Comparison of ENCODE assay signal across 8 cellular contexts in the genomic region with DNA sequence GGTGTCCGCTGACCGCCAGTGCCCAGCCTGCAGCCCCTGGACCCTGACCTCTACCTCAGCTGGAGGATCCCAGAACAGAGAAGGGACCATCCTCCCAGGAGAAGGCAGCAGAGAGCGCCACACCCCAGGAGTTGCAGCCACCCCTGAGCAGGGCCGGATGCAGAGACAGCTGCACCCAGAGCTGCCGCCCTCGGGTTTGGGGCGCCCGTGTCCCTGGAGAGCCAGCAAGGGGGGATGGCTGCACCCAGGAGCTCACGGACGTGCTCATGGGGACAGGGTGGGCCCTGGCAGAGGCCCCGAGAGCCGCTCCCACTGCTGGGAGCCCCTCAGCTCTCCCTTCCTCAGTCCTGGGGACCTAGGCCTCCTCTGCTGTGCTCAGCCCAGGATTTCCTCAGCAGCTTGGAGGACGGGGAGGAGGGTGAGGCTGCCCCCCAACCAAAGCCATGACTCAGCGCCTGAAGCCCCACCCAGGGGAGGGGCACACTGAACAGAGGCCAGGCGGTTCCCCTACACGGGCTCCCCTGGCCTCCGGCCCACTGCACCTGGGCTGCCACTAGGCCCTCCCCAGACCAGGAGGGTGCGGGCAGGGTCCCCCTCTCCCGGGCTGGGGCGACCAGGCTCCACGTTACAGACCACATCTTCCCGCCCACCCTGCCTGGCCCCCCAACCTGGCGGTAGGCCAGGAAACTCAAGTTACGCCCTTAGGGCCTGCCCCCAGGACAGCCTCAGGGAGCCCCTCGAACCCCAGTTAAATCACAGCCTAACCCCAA. TPM values are rescaled to one million over a fixed set of nuclear protein-coding genes. Genes with fewer than 3 reads are reported as not detected.
DNase-seq lines count a peak whose midpoint lies in the region; ATAC-seq, FAIRE-seq and TF ChIP-seq lines count a peak whose summit lies in the region.

No MANE protein-coding gene starts in this region.

- peak overlapping the region; percentile 80 for H3K4me3 Mint-ChIP-seq in GM23338

- H3K36me3 Mint-ChIP-seq in GM23338 (ENCODE audit: low read depth), result peaks cover 2% of the 10 kb centered on the region

- no peak for TF ChIP-seq EP300 in gastroesophageal sphincter (IDR thresholded peaks at IDR 0.05)

- H3K4me1 ChIP-seq in GM23338 (ENCODE audit: insufficient read depth) (peaks cover 7% of the 10 kb centered on the region; the same call in 1 of the 2 replicates), gastroesophageal sphincter (peaks cover 2 to 67% (median 42%) of the 10 kb centered on the region in 3 donors), pancreas (peaks cover 7 to 28% (median 24%) of the 10 kb centered on the region in 3 donors), vagina (peaks cover 77% of the 10 kb centered on the region)

- FAIRE-seq in RCC 7860 (lab: Jason Lieb, UNC), result peak; percentile 5
- FAIRE-seq in pancreas (lab: Jason Lieb, UNC), result no peak

- TF ChIP-seq POLR2A in gastroesophageal sphincter (IDR thresholded peaks at IDR 0.05) (no peak), vagina (IDR thresholded peaks at IDR 0.05) (peak in 1 of 2 donors; percentile 30)

- intact Hi-C loops in pancreas (cut with DNase I) (no loop called here), vagina (cut with DNase I) (loop anchor here (5.0 kb wide), 1 partner anchor 42 kb away; a partner anchor contains a TSS)

- H3K27ac Mint-ChIP-seq in GM23338, result peak overlapping the region; percentile 80

- H3K79me2 ChIP-seq in GM23338 (replicated peaks; ENCODE audit: insufficient read depth), result peaks cover 5% of the 10 kb centered on the region; the same call in 1 of the 2 replicates

- H3K4me2 ChIP-seq in GM23338, result peak overlapping the region; percentile 87; the same call in 1 of the 2 replicates

- H3K9me3 Mint-ChIP-seq in GM23338, result no peaks in the 10 kb centered on the region

- ATAC-seq in GM23338 (peak; percentile 2), gastroesophageal sphincter (peak; percentile 35), pancreas (peak in 1 of 4 donors; percentile 23), GM18520 (IDR thresholded peaks at IDR 0.05; ENCODE audit: unreplicated experiment) (no peak)

- H3K27ac ChIP-seq in GM23338 (ENCODE audit: low read depth), result no peak overlapping the region
- H3K27ac ChIP-seq in gastroesophageal sphincter, result peak overlapping the region; percentile 39 to 89 (median 82)
- peak overlapping the region; percentile 31 to 73 (median 50) for H3K27ac ChIP-seq in pancreas
- H3K27ac ChIP-seq in vagina, result peak overlapping the region; percentile 91

- no peaks in the 10 kb centered on the region for H3K9me3 ChIP-seq in gastroesophageal sphincter
- H3K9me3 ChIP-seq in pancreas, result no peaks in the 10 kb centered on the region
- H3K9me3 ChIP-seq in vagina, result no peaks in the 10 kb centered on the region

- H3K27me3 ChIP-seq in GM23338 (ENCODE audit: insufficient read depth) (no peaks in the 10 kb centered on the region), gastroesophageal sphincter (no peaks in the 10 kb centered on the region), pancreas (no peaks in the 10 kb centered on the region), vagina (no peaks in the 10 kb centered on the region)

- H3F3A ChIP-seq in GM23338 (replicated peaks; ENCODE audit: low read depth), result peaks cover 4% of the 10 kb centered on the region; the same call in 1 of the 2 replicates

- peaks cover 20% of the 10 kb centered on the region; the same call in 2 of the 3 replicates for H3K4me1 Mint-ChIP-seq in GM23338

- peak; percentile 24 for DNase-seq in AG09309 (ENCODE audit: low read depth)
- no peak for DNase-seq in GM23338 (ENCODE audit: low spot score)
- DNase-seq in RCC 7860 (ENCODE audit: low spot score), result peak; percentile 59
- peak; percentile 41 for DNase-seq in activated T-helper 9 cell treated with anti-CD3 and anti-CD28 coated beads, Interleukin-2, amount 50 U/mL, for 16 hours (ENCODE audit: low read depth)
- peak in 3 of 6 donors; percentile 49 to 65 (median 50) for DNase-seq in pancreas
- no peak for DNase-seq in vagina (ENCODE audit: extremely low spot score in 2 of 2)

- H3K27me3 Mint-ChIP-seq in GM23338 (ENCODE audit: insufficient read depth, low read depth, poor library complexity), result peaks cover 18% of the 10 kb centered on the region

- TF ChIP-seq CTCF in AG09309 (IDR thresholded peaks at IDR 0.05; ENCODE audit: control insufficient read depth, insufficient read depth, low read depth, low read length, missing control alignments) (no peak), GM23338 (conservative IDR thresholded peaks at IDR 0.05; ENCODE audit: low read depth in 2 of 2) (peak in 1 of 2 experiments; percentile 36; a peak in 2 of 4 replicates), gastroesophageal sphincter (IDR thresholded peaks at IDR 0.05) (no peak), pancreas (IDR thresholded peaks at IDR 0.05) (no peak), vagina (IDR thresholded peaks at IDR 0.05) (no peak)

- H3K4me3 ChIP-seq in AG09309 (ENCODE audit: control insufficient read depth, low read depth, low read length) (peak overlapping the region; percentile 76), GM23338 (peak overlapping the region; percentile 28; the same call in 1 of the 2 replicates), gastroesophageal sphincter (peak overlapping the region; percentile 30 to 95), pancreas (peak overlapping the region in 1 of 4 donors; percentile 92), vagina (peak overlapping the region; percentile 95 to 97)

- H3K36me3 ChIP-seq in GM23338 (ENCODE audit: insufficient read depth) (no peaks in the 10 kb centered on the region), gastroesophageal sphincter (peaks cover 0 to 9% of the 10 kb centered on the region in 2 donors), pancreas (no peaks in the 10 kb centered on the region), vagina (no peaks in the 10 kb centered on the region)

- H3K9me2 ChIP-seq in GM23338 (ENCODE audit: insufficient read depth), result no peaks in the 10 kb centered on the region

- no peaks in the 10 kb centered on the region for H4K20me1 ChIP-seq in GM23338 (replicated peaks; ENCODE audit: insufficient read depth)

- WGBS in gastroesophageal sphincter (ENCODE audit: low coverage in 1 of 2), 2 donors, result 4% methylated on average over 3 of the region's 25 CpGs; no CpG with 5 or more reads in 1 of the 2 donors
- 57 to 63% methylated on average over 18 to 25 of the region's 25 CpGs for WGBS in pancreas, 2 donors

- no peak overlapping the region for H2AFZ ChIP-seq in GM23338

TF ChIP-seq in GM23338, 12 proteins besides CTCF, POLR2A, EP300 and RAD21 (continues in another document):
- no peak for TF ChIP-seq CREB1 (CRISPR knock-in tag; IDR thresholded peaks at IDR 0.05; ENCODE audit: low read depth)
- TF ChIP-seq, protein P1, sequence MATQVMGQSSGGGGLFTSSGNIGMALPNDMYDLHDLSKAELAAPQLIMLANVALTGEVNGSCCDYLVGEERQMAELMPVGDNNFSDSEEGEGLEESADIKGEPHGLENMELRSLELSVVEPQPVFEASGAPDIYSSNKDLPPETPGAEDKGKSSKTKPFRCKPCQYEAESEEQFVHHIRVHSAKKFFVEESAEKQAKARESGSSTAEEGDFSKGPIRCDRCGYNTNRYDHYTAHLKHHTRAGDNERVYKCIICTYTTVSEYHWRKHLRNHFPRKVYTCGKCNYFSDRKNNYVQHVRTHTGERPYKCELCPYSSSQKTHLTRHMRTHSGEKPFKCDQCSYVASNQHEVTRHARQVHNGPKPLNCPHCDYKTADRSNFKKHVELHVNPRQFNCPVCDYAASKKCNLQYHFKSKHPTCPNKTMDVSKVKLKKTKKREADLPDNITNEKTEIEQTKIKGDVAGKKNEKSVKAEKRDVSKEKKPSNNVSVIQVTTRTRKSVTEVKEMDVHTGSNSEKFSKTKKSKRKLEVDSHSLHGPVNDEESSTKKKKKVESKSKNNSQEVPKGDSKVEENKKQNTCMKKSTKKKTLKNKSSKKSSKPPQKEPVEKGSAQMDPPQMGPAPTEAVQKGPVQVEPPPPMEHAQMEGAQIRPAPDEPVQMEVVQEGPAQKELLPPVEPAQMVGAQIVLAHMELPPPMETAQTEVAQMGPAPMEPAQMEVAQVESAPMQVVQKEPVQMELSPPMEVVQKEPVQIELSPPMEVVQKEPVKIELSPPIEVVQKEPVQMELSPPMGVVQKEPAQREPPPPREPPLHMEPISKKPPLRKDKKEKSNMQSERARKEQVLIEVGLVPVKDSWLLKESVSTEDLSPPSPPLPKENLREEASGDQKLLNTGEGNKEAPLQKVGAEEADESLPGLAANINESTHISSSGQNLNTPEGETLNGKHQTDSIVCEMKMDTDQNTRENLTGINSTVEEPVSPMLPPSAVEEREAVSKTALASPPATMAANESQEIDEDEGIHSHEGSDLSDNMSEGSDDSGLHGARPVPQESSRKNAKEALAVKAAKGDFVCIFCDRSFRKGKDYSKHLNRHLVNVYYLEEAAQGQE (IDR thresholded peaks at IDR 0.05; ENCODE audit: unreplicated experiment), result no peak

RNA-seq across cellular contexts. Expression of a gene that starts 2.2 kb away (rescaled TPM):
- total RNA-seq in GM23338 (2014; rRNA removed; shearing (Covaris generic)), result 27.7 and 31.9 TPM in 2 replicates
- polyA plus RNA-seq in GM23338 (2016; fragmentation: Nextera tagmentation; extraction: Ambion mirVana) (6.4 and 8.1 TPM in 2 replicates), pancreas (100 to 1,000 TPM in 1 of 2 donors, 10 to 100 TPM in 1; 76.0 to 133 TPM)
- total RNA-seq in gastroesophageal sphincter (10 to 100 TPM; 35.6 to 74.7 (median 50.2) TPM), pancreas (10 to 100 TPM; 15.2 to 31.4 (median 18.7) TPM), vagina (68.5 TPM)

RNA-seq across cellular contexts. Expression of a gene that starts 2.9 kb away (rescaled TPM):
- 49.9 and 55.8 TPM in 2 replicates for total RNA-seq in GM23338 (2014; rRNA removed; shearing (Covaris generic))
- polyA plus RNA-seq in GM23338 (2016; fragmentation: Nextera tagmentation; extraction: Ambion mirVana) (41.5 and 43.9 TPM in 2 replicates), pancreas (10 to 100 TPM; 14.6 to 23.2 TPM)
- total RNA-seq in gastroesophageal sphincter (10 to 100 TPM; 12.5 to 24.2 (median 19.4) TPM), pancreas (10 to 100 TPM in 2 of 6 donors, 1 to 10 TPM in 4; 7.5 to 11.3 (median 9.7) TPM), vagina (31.2 TPM)

RNA-seq across cellular contexts. Expression of a gene that starts 19.0 kb away (rescaled TPM):
- total RNA-seq in GM23338 (2014; rRNA removed; shearing (Covaris generic)), result 140 and 161 TPM in 2 replicates
- polyA plus RNA-seq in GM23338 (2016; fragmentation: Nextera tagmentation; extraction: Ambion mirVana) (102 and 110 TPM in 2 replicates), pancreas (100 to 1,000 TPM; 268 to 311 TPM)
- total RNA-seq in gastroesophageal sphincter (100 to 1,000 TPM in 1 of 4 donors, 10 to 100 TPM in 3; 62.0 to 119 (median 96.4) TPM), pancreas (10 to 100 TPM; 33.4 to 60.5 (median 56.8) TPM), vagina (142 TPM)

RNA-seq across cellular contexts. Expression of a gene that starts 19.1 kb away (rescaled TPM):
- total RNA-seq in GM23338 (2014; rRNA removed; shearing (Covaris generic)), result 12.9 and 13.5 TPM in 2 replicates
- 8.1 and 8.2 TPM in 2 replicates for polyA plus RNA-seq in GM23338 (2016; fragmentation: Nextera tagmentation; extraction: Ambion mirVana)
- total RNA-seq in gastroesophageal sphincter, result 10 to 100 TPM; 10.4 to 42.7 (median 30.1) TPM
- total RNA-seq in pancreas, result 10 to 100 TPM in 5 of 6 donors, 1 to 10 TPM in 1; 8.0 to 14.8 (median 10.7) TPM
- polyA plus RNA-seq in pancreas, result 10 to 100 TPM; 11.3 to 22.0 TPM
- total RNA-seq in vagina, result 20.9 TPM

RNA-seq across cellular contexts. Expression of a gene that starts 25.2 kb away (rescaled TPM):
- 0.70 and 1.4 TPM in 2 replicates for total RNA-seq in GM23338 (2014; rRNA removed; shearing (Covaris generic))
- polyA plus RNA-seq in GM23338 (2016; fragmentation: Nextera tagmentation; extraction: Ambion mirVana) (1.7 and 1.8 TPM in 2 replicates), pancreas (10 to 100 TPM; 20.6 to 22.0 TPM)
- total RNA-seq in gastroesophageal sphincter (1 to 10 TPM in 3 of 4 donors, under 1 TPM in 1; 0.94 to 7.9 (median 2.4) TPM), pancreas (1 to 10 TPM in 5 of 6 donors, under 1 TPM in 1; 0.66 to 6.1 (median 1.6) TPM), vagina (8.6 TPM)

Comparison
In these comparisons a context has a peak if more than half of its experiments do, and no peak if none do; other contexts are left out.
1. DNase-seq: peak in AG09309 (single experiment), RCC 7860 (single experiment) and activated T-helper 9 cell treated with anti-CD3 and anti-CD28 coated beads, Interleukin-2, amount 50 U/mL, for 16 hours (single experiment); none in GM23338 (single experiment) and vagina (0 of 2).